ENCODE assay signal across 11 cellular contexts in the genomic region with DNA sequence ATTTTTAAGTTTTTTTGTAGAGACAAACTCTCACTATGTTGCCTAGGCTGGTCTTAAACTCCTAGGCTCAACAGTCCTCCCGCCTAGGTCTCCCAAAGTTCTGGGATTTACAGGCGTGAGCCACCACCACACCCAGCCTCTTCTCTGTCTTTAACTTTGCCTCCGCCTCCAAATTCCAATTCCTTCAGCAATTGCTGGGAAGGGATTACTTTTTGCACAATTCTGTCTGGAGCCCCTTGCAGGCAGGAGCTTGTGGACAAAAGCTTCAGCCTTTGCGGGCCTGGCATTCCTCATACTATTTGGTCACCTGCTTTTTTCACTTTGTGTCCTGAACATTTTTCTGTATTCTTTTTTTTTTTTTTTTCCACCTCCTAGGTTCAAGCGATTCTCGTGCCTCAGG. TPM values are rescaled to one million over a fixed set of nuclear protein-coding genes. Genes with fewer than 3 reads are reported as not detected.
DNase-seq lines count a peak whose midpoint lies in the region; ATAC-seq and TF ChIP-seq lines count a peak whose summit lies in the region.
"Had no signal": no experiment of that assay in that cellular context is flagged by ENCODE, and none has a peak within 500 bp of the region (broad histone marks: within the 10 kb centered on the region; RNA-seq: fewer than 3 reads in every experiment).

No MANE protein-coding gene starts in this region.

- H3K9me3 Mint-ChIP-seq in Caco-2 (ENCODE audit: unreplicated experiment) (no peaks in the 10 kb centered on the region), endothelial cell (ENCODE audit: unreplicated experiment) (no peaks in the 10 kb centered on the region)

- intact Hi-C loops in Caco-2 (cut with micrococcal nuclease; ENCODE audit: unreplicated experiment) = no loop called here
- intact Hi-C loops in psoas muscle (cut with DNase I) = no loop called here

- no peak overlapping the region for H3K4me3 ChIP-seq in Caco-2 (ENCODE audit: low read depth, low read length)
- H3K4me3 ChIP-seq in Peyer's patch = no peak overlapping the region
- H3K4me3 ChIP-seq in psoas muscle = no peak overlapping the region
- H3K4me3 ChIP-seq: PC-9 had no signal

- H3K36me3 ChIP-seq in Caco-2 (ENCODE audit: control insufficient read depth, insufficient read depth, low read length) (no peaks in the 10 kb centered on the region), Peyer's patch (no peaks in the 10 kb centered on the region), psoas muscle (ENCODE audit: insufficient read depth in 1 of 2, low read depth in 1 of 2) (no peaks in the 10 kb centered on the region)

- H3K4me1 Mint-ChIP-seq in Caco-2 (ENCODE audit: low read depth, unreplicated experiment) (peaks cover 17% of the 10 kb centered on the region), endothelial cell (ENCODE audit: unreplicated experiment) (peaks cover 68% of the 10 kb centered on the region)

- CTCF ChIA-PET in Caco-2 (lab: Charles Lee) = interaction anchor here (0.6 to 1.4 kb wide), 4 partner anchors 11 to 159 kb away, joined by 3 to 6 read pairs (median 4); no protein-coding TSS in a partner anchor

- no peak overlapping the region for H3K4me3 Mint-ChIP-seq in Caco-2 (ENCODE audit: unreplicated experiment)
- H3K4me3 Mint-ChIP-seq in endothelial cell (ENCODE audit: unreplicated experiment) = peak overlapping the region; percentile 82

- H3K4me1 ChIP-seq in Caco-2 (no peaks in the 10 kb centered on the region), Peyer's patch (peaks cover 4 to 83% (median 62%) of the 10 kb centered on the region in 4 donors), psoas muscle (peaks cover 52% of the 10 kb centered on the region)

- H3K27ac Mint-ChIP-seq in Caco-2 (ENCODE audit: unreplicated experiment) (peak overlapping the region; percentile 9), endothelial cell (ENCODE audit: unreplicated experiment) (peak overlapping the region; percentile 90)

- no peak for TF ChIP-seq CTCF in Caco-2 (IDR thresholded peaks at IDR 0.05; ENCODE audit: insufficient read depth in 1 of 2, low read depth in 1 of 2, low read length in 1 of 2, severe bottlenecking in 1 of 2, unreplicated experiment in 1 of 2)
- no peak for TF ChIP-seq CTCF in Peyer's patch (IDR thresholded peaks at IDR 0.05)
- no peak for TF ChIP-seq CTCF in endothelial cell (IDR thresholded peaks at IDR 0.05; ENCODE audit: unreplicated experiment)
- no peak for TF ChIP-seq CTCF in psoas muscle (IDR thresholded peaks at IDR 0.05)

- WGBS in psoas muscle, 3 donors = 78 to 83% (median 81%) methylated on average over 6 of the region's 6 CpGs

- H3K27ac ChIP-seq in Peyer's patch (peak overlapping the region; percentile 17 to 81 (median 70)), psoas muscle (peak overlapping the region; percentile 52)
- H3K27ac ChIP-seq: PC-9 had no signal

- peak in 1 of 2 experiments; percentile 58 for DNase-seq in Caco-2
- DNase-seq in Peyer's patch = no peak
- no peak for DNase-seq in endothelial cell (ENCODE audit: low spot score)
- no peak for DNase-seq in psoas muscle
- no peak for DNase-seq in stimulated activated CD4-positive, alpha-beta T cell treated with anti-CD3 and anti-CD28 coated beads, Interleukin-15, amount 100 ng/mL, for 24 hours
- DNase-seq in HUDEP-2 (lab: John Stamatoyannopoulos, UW; ENCODE audit: unreplicated experiment in 76 of 76) = no peak
- DNase-seq: NCI-H1436 treated with DMSO at 0.1 percent for 48 hours, nucleus accumbens, PC-9 had no signal

- no TSS peak for BruUV-seq in Caco-2 (replicated peaks; lab: Mats Ljungman, UMichigan)

- ATAC-seq in psoas muscle (no peak), HG03457 (IDR thresholded peaks at IDR 0.05; ENCODE audit: unreplicated experiment) (no peak), GM21515 (IDR thresholded peaks at IDR 0.05; ENCODE audit: unreplicated experiment) (no peak)

- no peaks in the 10 kb centered on the region for H3K27me3 Mint-ChIP-seq in Caco-2 (ENCODE audit: insufficient read depth, unreplicated experiment)
- peaks cover 11% of the 10 kb centered on the region for H3K27me3 Mint-ChIP-seq in endothelial cell (ENCODE audit: unreplicated experiment)

- H3K9me3 ChIP-seq in Caco-2 (no peaks in the 10 kb centered on the region), Peyer's patch (no peaks in the 10 kb centered on the region), psoas muscle (no peaks in the 10 kb centered on the region)

- H3K27me3 ChIP-seq in Caco-2 (replicated peaks; ENCODE audit: control insufficient read depth, insufficient read depth, low read length) (no peaks in the 10 kb centered on the region), Peyer's patch (no peaks in the 10 kb centered on the region), psoas muscle (ENCODE audit: insufficient read depth in 3 of 3, low read length in 2 of 3) (no peaks in the 10 kb centered on the region)

- TF ChIP-seq POLR2A in Peyer's patch (IDR thresholded peaks at IDR 0.05) = no peak

- POLR2A ChIA-PET in Caco-2 (lab: Charles Lee) = interaction anchor here (0.7 kb wide), 1 partner anchor 72 kb away, joined by 7 read pairs; no protein-coding TSS in a partner anchor

- H3K36me3 Mint-ChIP-seq in Caco-2 (ENCODE audit: insufficient read depth, unreplicated experiment) (peaks cover 28% of the 10 kb centered on the region), endothelial cell (ENCODE audit: low read depth, unreplicated experiment) (peaks cover 14% of the 10 kb centered on the region)

RNA-seq across cellular contexts. Expression of a gene that starts 26.0 kb away (rescaled TPM):
- 15.6 and 16.1 TPM in 2 replicates for total RNA-seq in Caco-2 (2022)
- 10 to 100 TPM in 2 of 4 donors, 1 to 10 TPM in 2; 4.4 to 37.1 (median 8.4) TPM for total RNA-seq in Peyer's patch
- total RNA-seq in endothelial cell (ENCODE audit: unreplicated experiment) = 93.7 TPM
- 10 to 100 TPM; 10.5 to 25.0 (median 13.2) TPM for total RNA-seq in psoas muscle
- polyA plus RNA-seq in psoas muscle = 10 to 100 TPM in 1 of 3 donors, 1 to 10 TPM in 2; 4.4 to 22.0 (median 6.4) TPM
